ENCODE assay signal across 1 cellular context in the genomic region with DNA sequence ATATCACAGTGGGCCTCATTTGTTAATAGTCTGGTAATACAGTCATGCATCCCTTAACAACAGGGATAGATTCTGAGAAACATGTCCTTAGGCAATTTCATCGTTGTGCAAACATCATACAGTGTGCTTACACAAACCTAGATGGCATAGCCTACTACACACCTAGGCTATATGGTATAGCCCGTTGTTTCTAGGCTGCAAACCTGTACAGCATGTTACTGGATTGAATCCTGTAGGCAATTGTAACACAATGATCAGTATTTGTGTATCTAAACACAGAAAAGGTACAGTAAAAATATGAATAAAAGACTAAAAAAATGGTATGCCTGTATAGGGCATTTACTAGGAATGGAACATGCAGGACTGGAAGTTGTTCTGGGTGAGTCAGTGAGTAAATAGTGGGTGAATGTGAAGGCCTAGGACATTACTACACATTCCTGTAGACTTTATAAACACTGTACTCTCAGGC.
TF ChIP-seq lines count a peak whose summit lies in the region.

No MANE protein-coding gene starts in this region.

TF ChIP-seq in SK-N-SH treated with all-trans-retinoic acid at 6 μM for 48 hours, 23 proteins besides CTCF, POLR2A, EP300 and RAD21 (continued from another document):
- TF ChIP-seq, protein P1, sequence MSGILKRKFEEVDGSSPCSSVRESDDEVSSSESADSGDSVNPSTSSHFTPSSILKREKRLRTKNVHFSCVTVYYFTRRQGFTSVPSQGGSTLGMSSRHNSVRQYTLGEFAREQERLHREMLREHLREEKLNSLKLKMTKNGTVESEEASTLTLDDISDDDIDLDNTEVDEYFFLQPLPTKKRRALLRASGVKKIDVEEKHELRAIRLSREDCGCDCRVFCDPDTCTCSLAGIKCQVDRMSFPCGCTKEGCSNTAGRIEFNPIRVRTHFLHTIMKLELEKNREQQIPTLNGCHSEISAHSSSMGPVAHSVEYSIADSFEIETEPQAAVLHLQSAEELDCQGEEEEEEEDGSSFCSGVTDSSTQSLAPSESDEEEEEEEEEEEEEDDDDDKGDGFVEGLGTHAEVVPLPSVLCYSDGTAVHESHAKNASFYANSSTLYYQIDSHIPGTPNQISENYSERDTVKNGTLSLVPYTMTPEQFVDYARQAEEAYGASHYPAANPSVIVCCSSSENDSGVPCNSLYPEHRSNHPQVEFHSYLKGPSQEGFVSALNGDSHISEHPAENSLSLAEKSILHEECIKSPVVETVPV (CRISPR knock-in tag; IDR thresholded peaks at IDR 0.05) = no peak
- no peak for TF ChIP-seq CSDC2 (CRISPR knock-in tag; IDR thresholded peaks at IDR 0.05)
